Comparison of ENCODE assay signal across 9 cellular contexts in genomic region chr17:74417178-74418045, GRCh38. TPM values are rescaled to one million over a fixed set of nuclear protein-coding genes. Genes with fewer than 3 reads are reported as not detected.
DNase-seq lines count a peak whose midpoint lies in the region; ATAC-seq and TF ChIP-seq lines count a peak whose summit lies in the region.
"Had no signal": no experiment of that assay in that cellular context is flagged by ENCODE, and none has a peak within 500 bp of the region (broad histone marks: within the 10 kb centered on the region; RNA-seq: fewer than 3 reads in every experiment).

No MANE protein-coding gene starts in this region.

- H3K9me3 ChIP-seq in PC-3 (ENCODE audit: low read length) (no peaks in the 10 kb centered on the region), mucosa of rectum (ENCODE audit: control insufficient read depth in 2 of 2, low read length in 2 of 2) (no peaks in the 10 kb centered on the region)

- DNase-seq in H7 (peak; percentile 54), PC-3 (peak; percentile 98), GM10266 (ENCODE audit: extremely low spot score) (no peak), NCI-H1436 (lab: John Stamatoyannopoulos, UW) (no peak), NCI-H1105 (lab: John Stamatoyannopoulos, UW) (no peak)
- DNase-seq: IMR-90 had no signal

- TSS peak; percentile 67 for BruUV-seq in PC-3 (replicated peaks; lab: Mats Ljungman, UMichigan)

- peak overlapping the region; percentile 88 for H3K27ac ChIP-seq in PC-3 (ENCODE audit: low read length)
- H3K27ac ChIP-seq in mucosa of rectum (ENCODE audit: low read depth in 2 of 2, low read length in 2 of 2), result peak overlapping the region; percentile 82 to 83

- peak overlapping the region; percentile 14; the same call in 1 of the 2 replicates for H2AFZ ChIP-seq in PC-3 (ENCODE audit: low read length)

- POLR2A ChIA-PET in PC-3 (lab: Charles Lee; ENCODE audit: unreplicated experiment), result interaction anchor here (0.6 to 0.7 kb wide), 2 partner anchors 13 to 36 kb away, joined by 3 to 4 read pairs; no protein-coding TSS in a partner anchor

- peak overlapping the region; percentile 72 for H3K4me2 ChIP-seq in PC-3 (ENCODE audit: low read length)

- H3K9ac ChIP-seq in PC-3 (ENCODE audit: low read length) (peak overlapping the region; percentile 40), mucosa of rectum (ENCODE audit: low read depth in 1 of 2, low read length in 2 of 2) (peak overlapping the region in 1 of 2 donors; percentile 56)

- no peaks in the 10 kb centered on the region for H3F3A ChIP-seq in PC-3 (ENCODE audit: low read length, unreplicated experiment)

- no peaks in the 10 kb centered on the region for H3K9me2 ChIP-seq in PC-3 (replicated peaks; ENCODE audit: low read length)

- peak; percentile 72 for ATAC-seq in GM18498 (IDR thresholded peaks at IDR 0.05; ENCODE audit: unreplicated experiment)
- peak; percentile 96 for ATAC-seq in PC-3

- H4K20me1 ChIP-seq in PC-3 (ENCODE audit: low read length), result no peaks in the 10 kb centered on the region

- H3K27me3 ChIP-seq in H7 (ENCODE audit: control insufficient read depth, insufficient read depth, low read length), result no peaks in the 10 kb centered on the region
- H3K27me3 ChIP-seq in PC-3 (ENCODE audit: low read length), result no peaks in the 10 kb centered on the region
- no peaks in the 10 kb centered on the region for H3K27me3 ChIP-seq in mucosa of rectum (ENCODE audit: control insufficient read depth in 2 of 2, insufficient read depth in 2 of 2, low read length in 2 of 2)

- H3K36me3 ChIP-seq in H7 (replicated peaks; ENCODE audit: control insufficient read depth, insufficient read depth, low read length) (no peaks in the 10 kb centered on the region), PC-3 (ENCODE audit: low read depth, low read length) (no peaks in the 10 kb centered on the region), mucosa of rectum (ENCODE audit: control insufficient read depth in 2 of 2, insufficient read depth in 2 of 2, low read length in 2 of 2) (no peaks in the 10 kb centered on the region)

- no peaks in the 10 kb centered on the region for H3K79me2 ChIP-seq in PC-3 (ENCODE audit: low read length)

- CTCF ChIA-PET in PC-3 (lab: Charles Lee), result interaction anchor here (0.5 to 1.5 kb wide), 4 partner anchors 14 to 111 kb away, joined by 3 to 11 read pairs (median 6); no protein-coding TSS in a partner anchor

- TF ChIP-seq CTCF in PC-3 (conservative IDR thresholded peaks at IDR 0.05; ENCODE audit: low read depth, low read length) (no peak), GM10266 (IDR thresholded peaks at IDR 0.05; ENCODE audit: control insufficient read depth, insufficient read depth, low read depth, missing control alignments) (no peak)

- no peak overlapping the region for H3K4me3 ChIP-seq in H7 (ENCODE audit: insufficient read depth, low read depth, low read length)
- peak overlapping the region; percentile 24; the same call in 1 of the 2 replicates for H3K4me3 ChIP-seq in PC-3 (ENCODE audit: low read length)
- peak overlapping the region; percentile 11 to 56 for H3K4me3 ChIP-seq in mucosa of rectum (ENCODE audit: low read length in 2 of 2)

- intact Hi-C loops in PC-3 (cut with micrococcal nuclease), result loop anchor here (1.0 kb wide), 1 partner anchor 13 kb away; no protein-coding TSS in a partner anchor

- H3K4me1 ChIP-seq in PC-3 (ENCODE audit: insufficient read depth, low read length), result peaks cover 21% of the 10 kb centered on the region
- peaks cover 22 to 29% of the 10 kb centered on the region in 2 donors for H3K4me1 ChIP-seq in mucosa of rectum (ENCODE audit: control insufficient read depth in 2 of 2, insufficient read depth in 2 of 2, low read length in 2 of 2)

RNA-seq across cellular contexts. Expression of gene GPRC5C, which starts 14.5 kb away (rescaled TPM):
- 35.3 and 48.8 TPM in 2 replicates for total RNA-seq in H7 (2014; rRNA removed; shearing (Covaris generic))
- 209 and 210 TPM in 2 replicates for total RNA-seq in PC-3 (2014; rRNA removed)
- total RNA-seq: IMR-90, pulmonary artery endothelial cell had no signal

RNA-seq across cellular contexts. Expression of gene CD300A, which starts 49.0 kb away (rescaled TPM):
- total RNA-seq in H7 (2014; rRNA removed; shearing (Covaris generic)), result 0.07 and 0.48 TPM in 2 replicates
- not detected in 2 replicates for total RNA-seq in PC-3 (2014; rRNA removed)
- total RNA-seq: IMR-90, pulmonary artery endothelial cell had no signal

RNA-seq across cellular contexts. Expression of gene GPR142, which starts 50.1 kb away (rescaled TPM):
- total RNA-seq in H7 (2014; rRNA removed; shearing (Covaris generic)), result not detected in 2 replicates
- total RNA-seq in PC-3 (2014; rRNA removed), result not detected in 2 replicates
- total RNA-seq: IMR-90, pulmonary artery endothelial cell had no signal

RNA-seq across cellular contexts. Expression of gene BTBD17, which starts 55.7 kb away (rescaled TPM):
- 1.3 and 1.4 TPM in 2 replicates for total RNA-seq in H7 (2014; rRNA removed; shearing (Covaris generic))
- total RNA-seq in PC-3 (2014; rRNA removed), result not detected in 2 replicates
- total RNA-seq: IMR-90, pulmonary artery endothelial cell had no signal

Comparison
In these comparisons a context has a peak if more than half of its experiments do, and no peak if none do; other contexts are left out.
1. DNase-seq: peak in H7 (single experiment) and PC-3 (single experiment); none in GM10266 (single experiment), NCI-H1436 (single experiment) and NCI-H1105 (single experiment).